28 cellular contexts compared by ENCODE assay signal in the genomic region with DNA sequence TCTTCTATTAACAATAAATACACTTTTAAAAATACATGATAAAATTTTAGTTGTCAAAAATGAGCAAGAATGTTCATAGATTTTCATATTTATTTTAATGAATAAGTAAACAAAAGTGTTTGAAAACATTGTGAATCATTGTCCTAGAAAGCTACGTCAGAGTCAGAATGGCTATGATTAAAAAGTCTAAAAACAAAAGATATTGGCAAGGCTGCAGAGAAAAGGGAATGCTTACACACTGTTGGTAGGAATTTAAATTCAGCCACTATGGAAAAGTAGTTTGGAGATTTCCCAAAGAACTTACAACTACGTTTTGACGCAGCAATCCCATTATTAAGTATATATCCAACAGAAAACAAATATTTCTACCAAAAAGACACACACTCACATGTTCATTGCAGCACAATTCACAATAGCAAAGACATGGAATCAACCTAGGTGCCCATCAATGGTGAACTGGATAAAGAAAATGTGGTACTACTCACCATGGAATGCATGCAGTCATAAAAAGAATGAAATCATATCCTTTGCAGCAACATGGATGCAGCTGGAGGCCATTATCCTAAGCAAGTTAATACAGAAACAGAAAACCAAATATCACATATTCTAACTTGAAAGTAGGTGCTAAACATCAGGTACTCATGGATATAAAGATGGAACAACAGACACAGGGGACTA. TPM values are rescaled to one million over a fixed set of nuclear protein-coding genes. Genes with fewer than 3 reads are reported as not detected.
DNase-seq lines count a peak whose midpoint lies in the region; ATAC-seq, FAIRE-seq and TF ChIP-seq lines count a peak whose summit lies in the region.
"Had no signal": no experiment of that assay in that cellular context is flagged by ENCODE, and none has a peak within 500 bp of the region (broad histone marks: within the 10 kb centered on the region; RNA-seq: fewer than 3 reads in every experiment).

No MANE protein-coding gene starts in this region.

- no peaks in the 10 kb centered on the region for H3K36me3 ChIP-seq in GM23248 (ENCODE audit: low read depth)
- H3K36me3 ChIP-seq in small intestine (ENCODE audit: control insufficient read depth in 2 of 2, insufficient read depth in 2 of 2, low read length in 2 of 2), result no peaks in the 10 kb centered on the region
- no peaks in the 10 kb centered on the region for H3K36me3 ChIP-seq in gastroesophageal sphincter
- H3K36me3 ChIP-seq in MM.1S (replicated peaks; ENCODE audit: insufficient read depth, low read length), result no peaks in the 10 kb centered on the region
- H3K36me3 ChIP-seq: heart right ventricle, neural progenitor cell, upper lobe of right lung had no signal

- 16 to 28% methylated on average over 3 of the region's 3 CpGs for whole genome bisulfite sequencing in GM23248 (ENCODE audit: low coverage in 1 of 2, low lambda C conversion rate in 2 of 2, missing lambda C conversion rate in 2 of 2), 2 experiments
- WGBS in small intestine, 3 donors, result 65 to 83% (median 80%) methylated on average over 3 of the region's 3 CpGs
- 60 to 65% methylated on average over 3 of the region's 3 CpGs for WGBS in gastroesophageal sphincter (ENCODE audit: low coverage in 1 of 2), 2 donors

- TF ChIP-seq CTCF in fibroblast of mammary gland (conservative IDR thresholded peaks at IDR 0.05; ENCODE audit: control insufficient read depth, insufficient read depth, low read depth, low read length) (no peak), gastroesophageal sphincter (IDR thresholded peaks at IDR 0.05) (no peak), MM.1S (IDR thresholded peaks at IDR 0.05; ENCODE audit: low read length) (no peak)

- H3K4me1 ChIP-seq in GM23248 (ENCODE audit: insufficient read depth), result peaks cover 26% of the 10 kb centered on the region
- H3K4me1 ChIP-seq in small intestine (ENCODE audit: control insufficient read depth in 2 of 2, insufficient read depth in 1 of 2, low read depth in 1 of 2, low read length in 1 of 2), result no peaks in the 10 kb centered on the region
- H3K4me1 ChIP-seq in gastroesophageal sphincter, result no peaks in the 10 kb centered on the region
- no peaks in the 10 kb centered on the region for H3K4me1 ChIP-seq in MM.1S (ENCODE audit: low read length)
- H3K4me1 ChIP-seq: upper lobe of right lung had no signal

- peak; percentile 10 for FAIRE-seq in small intestine (lab: Jason Lieb, UNC)
- FAIRE-seq: GM19239 had no signal

- H3K27ac ChIP-seq in GM23248, result peak overlapping the region; percentile 58
- no peak overlapping the region for H3K27ac ChIP-seq in small intestine (ENCODE audit: low read depth in 1 of 2, low read length in 1 of 2)
- H3K27ac ChIP-seq in gastroesophageal sphincter, result no peak overlapping the region
- H3K27ac ChIP-seq in MM.1S (ENCODE audit: low read length), result no peak overlapping the region
- H3K27ac ChIP-seq: heart right ventricle, neural progenitor cell, SK-N-MC, upper lobe of right lung had no signal

- H3K4me2 ChIP-seq in GM23248 (ENCODE audit: unreplicated experiment) (peak overlapping the region; percentile 59), MM.1S (ENCODE audit: low read depth, low read length) (no peak overlapping the region)
- H3K4me2 ChIP-seq: neural progenitor cell had no signal

- H3K9me2 ChIP-seq in GM23248 (ENCODE audit: insufficient read depth), result no peaks in the 10 kb centered on the region
- H3K9me2 ChIP-seq in MM.1S (replicated peaks; ENCODE audit: insufficient read depth, low read length), result no peaks in the 10 kb centered on the region

- no peak for TF ChIP-seq EP300 in gastroesophageal sphincter (IDR thresholded peaks at IDR 0.05)

- DNase-seq in GM23248, result peak; percentile 49
- peak; percentile 15 for DNase-seq in fibroblast of mammary gland (ENCODE audit: low read depth)
- DNase-seq in small intestine, result no peak
- DNase-seq in MM.1S, result no peak
- DNase-seq: activated CD4-positive, alpha-beta T cell treated with anti-CD3 and anti-CD28 coated beads for 1 hour; activated CD8-positive, alpha-beta T cell treated with anti-CD3 and anti-CD28 coated beads for 36 hours; activated effector memory CD4-positive, alpha-beta T cell treated with Interleukin-2 at 50 U/mL for 16 hours; activated naive CD8-positive, alpha-beta T cell treated with anti-CD3 and anti-CD28 coated beads for 36 hours; heart right ventricle; KG1; NCI-H1436; NCI-H2081 treated with DMSO at 0.1 percent for 48 hours; NCI-H345; NCI-H748 treated with DMSO at 0.1 percent for 48 hours; posterior cingulate gyrus; right cardiac atrium; stimulated activated CD4-positive, alpha-beta T cell treated with anti-CD3 and anti-CD28 coated beads, Interleukin-12 subunit alpha, Interleukin-12 subunit beta, amount 100 ng/mL, for 4 hours; stimulated activated CD4-positive, alpha-beta T cell treated with anti-CD3 and anti-CD28 coated beads, Interleukin-4, amount 100 ng/mL, for 24 hours; T-helper 17 cell; upper lobe of right lung had no signal

- H2AFZ ChIP-seq in GM23248, result peak overlapping the region; percentile 75
- no peak overlapping the region for H2AFZ ChIP-seq in MM.1S (ENCODE audit: low read length)
- H2AFZ ChIP-seq: neural progenitor cell had no signal

- peaks cover 19% of the 10 kb centered on the region for H3F3A ChIP-seq in GM23248 (ENCODE audit: insufficient read depth)
- H3F3A ChIP-seq in MM.1S (ENCODE audit: insufficient read depth, low read length), result no peaks in the 10 kb centered on the region

- in situ Hi-C loops in GM23248 (cut with MboI), result no loop called here

- H3K9ac ChIP-seq in GM23248 (peak overlapping the region; percentile 19; the same call in 1 of the 2 replicates), MM.1S (ENCODE audit: low read length) (no peak overlapping the region)
- H3K9ac ChIP-seq: neural progenitor cell had no signal

- no peaks in the 10 kb centered on the region for H3K79me2 ChIP-seq in GM23248 (ENCODE audit: insufficient read depth)
- no peaks in the 10 kb centered on the region for H3K79me2 ChIP-seq in MM.1S (ENCODE audit: low read length)

- H4K20me1 ChIP-seq in GM23248 (ENCODE audit: insufficient read depth) (no peaks in the 10 kb centered on the region), MM.1S (ENCODE audit: insufficient read depth, low read length) (no peaks in the 10 kb centered on the region)

- ATAC-seq in SK-N-SH treated with all-trans-retinoic acid at 6 μM for 48 hours (peak; percentile 64), HG02798 (IDR thresholded peaks at IDR 0.05; ENCODE audit: poor library complexity, unreplicated experiment) (no peak), gastroesophageal sphincter (no peak)
- ATAC-seq: activated CD8-positive, alpha-beta T cell treated with anti-CD3 and anti-CD28 coated beads for 36 hours; HCT116; heart right ventricle; right cardiac atrium; stimulated activated memory B cell treated with anti-CD40 and anti-IgM and Interleukin-4, amounts not matched to agents 10 μg/mL and 1 μg/mL and 100 μg/mL, for 72 hours; T-helper 17 cell had no signal

- peak overlapping the region; percentile 39; the same call in 1 of the 2 replicates for H3K4me3 ChIP-seq in GM23248
- no peak overlapping the region for H3K4me3 ChIP-seq in fibroblast of mammary gland (ENCODE audit: control insufficient read depth, low read depth, low read length)
- H3K4me3 ChIP-seq in small intestine (ENCODE audit: low read depth in 1 of 2, low read length in 2 of 2), result no peak overlapping the region
- H3K4me3 ChIP-seq in gastroesophageal sphincter, result no peak overlapping the region
- H3K4me3 ChIP-seq in MM.1S (ENCODE audit: low read length), result no peak overlapping the region
- H3K4me3 ChIP-seq: heart right ventricle, neural progenitor cell, SK-N-MC, upper lobe of right lung had no signal

- TF ChIP-seq POLR2A in gastroesophageal sphincter (IDR thresholded peaks at IDR 0.05), result no peak

- H3K27me3 ChIP-seq in GM23248 (replicated peaks; ENCODE audit: insufficient read depth) (no peaks in the 10 kb centered on the region), small intestine (ENCODE audit: control insufficient read depth in 2 of 2, insufficient read depth in 2 of 2, low read length in 2 of 2) (no peaks in the 10 kb centered on the region), gastroesophageal sphincter (no peaks in the 10 kb centered on the region), MM.1S (replicated peaks; ENCODE audit: insufficient read depth, low read length) (no peaks in the 10 kb centered on the region)
- H3K27me3 ChIP-seq: neural progenitor cell, upper lobe of right lung had no signal

- H3K9me3 ChIP-seq in GM23248 (ENCODE audit: low read depth) (no peaks in the 10 kb centered on the region), small intestine (ENCODE audit: control insufficient read depth, low read depth) (no peaks in the 10 kb centered on the region), gastroesophageal sphincter (no peaks in the 10 kb centered on the region), MM.1S (replicated peaks; ENCODE audit: insufficient read depth, low read length) (no peaks in the 10 kb centered on the region)
- H3K9me3 ChIP-seq: upper lobe of right lung had no signal

TF ChIP-seq in SK-N-SH treated with all-trans-retinoic acid at 6 μM for 48 hours, 23 proteins besides CTCF, POLR2A, EP300 and RAD21:
- TF ChIP-seq RARB (CRISPR knock-in tag; IDR thresholded peaks at IDR 0.05), result no peak
- TF ChIP-seq ZNF8 (CRISPR knock-in tag; IDR thresholded peaks at IDR 0.05), result no peak
- TF ChIP-seq, protein P1, sequence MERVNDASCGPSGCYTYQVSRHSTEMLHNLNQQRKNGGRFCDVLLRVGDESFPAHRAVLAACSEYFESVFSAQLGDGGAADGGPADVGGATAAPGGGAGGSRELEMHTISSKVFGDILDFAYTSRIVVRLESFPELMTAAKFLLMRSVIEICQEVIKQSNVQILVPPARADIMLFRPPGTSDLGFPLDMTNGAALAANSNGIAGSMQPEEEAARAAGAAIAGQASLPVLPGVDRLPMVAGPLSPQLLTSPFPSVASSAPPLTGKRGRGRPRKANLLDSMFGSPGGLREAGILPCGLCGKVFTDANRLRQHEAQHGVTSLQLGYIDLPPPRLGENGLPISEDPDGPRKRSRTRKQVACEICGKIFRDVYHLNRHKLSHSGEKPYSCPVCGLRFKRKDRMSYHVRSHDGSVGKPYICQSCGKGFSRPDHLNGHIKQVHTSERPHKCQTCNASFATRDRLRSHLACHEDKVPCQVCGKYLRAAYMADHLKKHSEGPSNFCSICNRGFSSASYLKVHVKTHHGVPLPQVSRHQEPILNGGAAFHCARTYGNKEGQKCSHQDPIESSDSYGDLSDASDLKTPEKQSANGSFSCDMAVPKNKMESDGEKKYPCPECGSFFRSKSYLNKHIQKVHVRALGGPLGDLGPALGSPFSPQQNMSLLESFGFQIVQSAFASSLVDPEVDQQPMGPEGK (CRISPR knock-in tag; IDR thresholded peaks at IDR 0.05; ENCODE audit: borderline replicate concordance), result no peak
- no peak for TF ChIP-seq BACH2 (CRISPR knock-in tag; IDR thresholded peaks at IDR 0.05; ENCODE audit: borderline replicate concordance)
- TF ChIP-seq ZC3H10 (CRISPR knock-in tag; IDR thresholded peaks at IDR 0.05), result no peak
- TF ChIP-seq ZFP3 (CRISPR knock-in tag; IDR thresholded peaks at IDR 0.05), result no peak
- TF ChIP-seq SNAI2 (CRISPR knock-in tag; IDR thresholded peaks at IDR 0.05), result no peak

RNA-seq across cellular contexts. Expression of a gene that starts 49.2 kb away (rescaled TPM):
- total RNA-seq in GM23248 (2014; rRNA removed; shearing (Covaris generic)), result 13.1 and 15.7 TPM in 2 replicates
- polyA plus RNA-seq in GM23248 (2016; fragmentation: Nextera tagmentation; extraction: Ambion mirVana) (1.8 and 1.9 TPM in 2 replicates), small intestine (1 to 10 TPM; 5.4 to 8.3 (median 8.3) TPM)
- 10 to 100 TPM; 15.3 to 25.5 (median 21.7) TPM for total RNA-seq in gastroesophageal sphincter

Comparison
In these comparisons a context has a peak if more than half of its experiments do, and no peak if none do; other contexts are left out.
1. DNase-seq: peak in GM23248 (single experiment) and fibroblast of mammary gland (single experiment); none in small intestine (single experiment) and MM.1S (single experiment).